ENCODE assay signal across 20 cellular contexts in genomic region chr7:50151661-50152060, GRCh38. TPM values are rescaled to one million over a fixed set of nuclear protein-coding genes. Genes with fewer than 3 reads are reported as not detected.
DNase-seq lines count a peak whose midpoint lies in the region; ATAC-seq and TF ChIP-seq lines count a peak whose summit lies in the region.
"Had no signal": no experiment of that assay in that cellular context is flagged by ENCODE, and none has a peak within 500 bp of the region (broad histone marks: within the 10 kb centered on the region; RNA-seq: fewer than 3 reads in every experiment).

No MANE protein-coding gene starts in this region.

- H3K27me3 Mint-ChIP-seq in activated naive CD4-positive, alpha-beta T cell treated with anti-CD3 and anti-CD28 coated beads, Interleukin-2, amount 50 U/mL, for 24 hours, result no peaks in the 10 kb centered on the region
- no peaks in the 10 kb centered on the region for H3K27me3 Mint-ChIP-seq in activated naive CD4-positive, alpha-beta T cell treated with anti-CD3 and anti-CD28 coated beads, Interleukin-2, amount 10 ng/mL, durations not matched to agents 7 days and 5 days
- H3K27me3 Mint-ChIP-seq in activated naive CD8-positive, alpha-beta T cell treated with anti-CD3 and anti-CD28 coated beads for 36 hours, result no peaks in the 10 kb centered on the region
- H3K27me3 Mint-ChIP-seq: CD4-positive, CD25-positive, alpha-beta regulatory T cell had no signal

- H3K27ac Mint-ChIP-seq in activated naive CD4-positive, alpha-beta T cell treated with anti-CD3 and anti-CD28 coated beads, Interleukin-2, amount 50 U/mL, for 24 hours, result peak overlapping the region; percentile 5
- no peak overlapping the region for H3K27ac Mint-ChIP-seq in activated naive CD4-positive, alpha-beta T cell treated with anti-CD3 and anti-CD28 coated beads, Interleukin-2, amount 10 ng/mL, durations not matched to agents 7 days and 5 days
- H3K27ac Mint-ChIP-seq in activated naive CD8-positive, alpha-beta T cell treated with anti-CD3 and anti-CD28 coated beads for 36 hours, result peak overlapping the region; percentile 85

- peaks cover 3% of the 10 kb centered on the region for H3K36me3 Mint-ChIP-seq in activated naive CD4-positive, alpha-beta T cell treated with anti-CD3 and anti-CD28 coated beads, Interleukin-2, amount 50 U/mL, for 24 hours
- no peaks in the 10 kb centered on the region for H3K36me3 Mint-ChIP-seq in activated naive CD4-positive, alpha-beta T cell treated with anti-CD3 and anti-CD28 coated beads, Interleukin-2, amount 10 ng/mL, durations not matched to agents 7 days and 5 days
- H3K36me3 Mint-ChIP-seq in activated naive CD8-positive, alpha-beta T cell treated with anti-CD3 and anti-CD28 coated beads for 36 hours, result peaks cover 16% of the 10 kb centered on the region
- H3K36me3 Mint-ChIP-seq: CD4-positive, CD25-positive, alpha-beta regulatory T cell had no signal

- peak overlapping the region; percentile 64 for H3K4me3 Mint-ChIP-seq in activated naive CD4-positive, alpha-beta T cell treated with anti-CD3 and anti-CD28 coated beads, Interleukin-2, amount 50 U/mL, for 24 hours
- no peak overlapping the region for H3K4me3 Mint-ChIP-seq in activated naive CD4-positive, alpha-beta T cell treated with anti-CD3 and anti-CD28 coated beads, Interleukin-2, amount 10 ng/mL, durations not matched to agents 7 days and 5 days
- H3K4me3 Mint-ChIP-seq in activated naive CD8-positive, alpha-beta T cell treated with anti-CD3 and anti-CD28 coated beads for 36 hours, result no peak overlapping the region
- H3K4me3 Mint-ChIP-seq: CD4-positive, CD25-positive, alpha-beta regulatory T cell had no signal

- CTCF ChIA-PET in activated naive CD4-positive, alpha-beta T cell treated with anti-CD3 and anti-CD28 coated beads, Interleukin-2, amount 10 ng/mL, durations not matched to agents 7 days and 5 days (lab: Charles Lee), result interaction anchor here (1.8 to 1.9 kb wide), 2 partner anchors 9 to 266 kb away, joined by 5 to 10 read pairs; no protein-coding TSS in a partner anchor

- ATAC-seq in Right ventricle myocardium inferior (no peak), SK-N-SH treated with all-trans-retinoic acid at 6 μM for 48 hours (no peak)

- H3K9me3 Mint-ChIP-seq in activated naive CD4-positive, alpha-beta T cell treated with anti-CD3 and anti-CD28 coated beads, Interleukin-2, amount 50 U/mL, for 24 hours, result peaks cover 6% of the 10 kb centered on the region
- no peaks in the 10 kb centered on the region for H3K9me3 Mint-ChIP-seq in activated naive CD4-positive, alpha-beta T cell treated with anti-CD3 and anti-CD28 coated beads, Interleukin-2, amount 10 ng/mL, durations not matched to agents 7 days and 5 days
- peaks cover 9% of the 10 kb centered on the region for H3K9me3 Mint-ChIP-seq in activated naive CD8-positive, alpha-beta T cell treated with anti-CD3 and anti-CD28 coated beads for 36 hours

- intact Hi-C loops in Right ventricle myocardium inferior (cut with DNase I), result no loop called here

- no peak for DNase-seq in activated naive CD4-positive, alpha-beta T cell treated with anti-CD3 and anti-CD28 coated beads, Interleukin-2, amount 10 ng/mL, durations not matched to agents 7 days and 5 days
- DNase-seq in NAMALWA (ENCODE audit: low spot score) (peak; percentile 90), Right ventricle myocardium inferior (ENCODE audit: missing footprints) (no peak), RPMI8226 (no peak)
- DNase-seq in activated naive CD8-positive, alpha-beta T cell treated with anti-CD3 and anti-CD28 coated beads for 36 hours, result no peak
- DNase-seq: CD4-positive, CD25-positive, alpha-beta regulatory T cell; COR-L47; DMS79; H7; MM.1S; NCI-H1092; NCI-H1436; NCI-H1930; NCI-H2227 treated with DMSO at 0.1 percent for 48 hours; NCI-H510A treated with DMSO at 0.1 percent for 48 hours; NCI-H774; SHP77 had no signal

- H3K4me1 Mint-ChIP-seq in activated naive CD4-positive, alpha-beta T cell treated with anti-CD3 and anti-CD28 coated beads, Interleukin-2, amount 50 U/mL, for 24 hours, result peaks cover 89% of the 10 kb centered on the region
- peaks cover 59% of the 10 kb centered on the region for H3K4me1 Mint-ChIP-seq in activated naive CD4-positive, alpha-beta T cell treated with anti-CD3 and anti-CD28 coated beads, Interleukin-2, amount 10 ng/mL, durations not matched to agents 7 days and 5 days
- H3K4me1 Mint-ChIP-seq in activated naive CD8-positive, alpha-beta T cell treated with anti-CD3 and anti-CD28 coated beads for 36 hours, result peaks cover 93% of the 10 kb centered on the region

TF ChIP-seq in SK-N-SH treated with all-trans-retinoic acid at 6 μM for 48 hours, 23 proteins besides CTCF, POLR2A, EP300 and RAD21:
- TF ChIP-seq PPARA (CRISPR knock-in tag; IDR thresholded peaks at IDR 0.05; ENCODE audit: borderline replicate concordance) (no peak), OSR1 (CRISPR knock-in tag; IDR thresholded peaks at IDR 0.05) (no peak), ZFP3 (CRISPR knock-in tag; IDR thresholded peaks at IDR 0.05) (no peak), ARNTL (CRISPR knock-in tag; IDR thresholded peaks at IDR 0.05; ENCODE audit: borderline replicate concordance, low read depth) (no peak), SNAI2 (CRISPR knock-in tag; IDR thresholded peaks at IDR 0.05) (no peak), BACH2 (CRISPR knock-in tag; IDR thresholded peaks at IDR 0.05; ENCODE audit: borderline replicate concordance) (no peak), TCF4 (CRISPR knock-in tag; IDR thresholded peaks at IDR 0.05; ENCODE audit: borderline replicate concordance) (no peak), ZNF8 (CRISPR knock-in tag; IDR thresholded peaks at IDR 0.05) (no peak), ESRRG (CRISPR knock-in tag; IDR thresholded peaks at IDR 0.05) (no peak), ZNF70 (CRISPR knock-in tag; IDR thresholded peaks at IDR 0.05) (no peak), ZFP30 (CRISPR knock-in tag; IDR thresholded peaks at IDR 0.05) (no peak), CSDC2 (CRISPR knock-in tag; IDR thresholded peaks at IDR 0.05) (no peak), ZNF565 (CRISPR knock-in tag; conservative IDR thresholded peaks at IDR 0.05; ENCODE audit: low read depth) (no peak)
- TF ChIP-seq, protein P1, sequence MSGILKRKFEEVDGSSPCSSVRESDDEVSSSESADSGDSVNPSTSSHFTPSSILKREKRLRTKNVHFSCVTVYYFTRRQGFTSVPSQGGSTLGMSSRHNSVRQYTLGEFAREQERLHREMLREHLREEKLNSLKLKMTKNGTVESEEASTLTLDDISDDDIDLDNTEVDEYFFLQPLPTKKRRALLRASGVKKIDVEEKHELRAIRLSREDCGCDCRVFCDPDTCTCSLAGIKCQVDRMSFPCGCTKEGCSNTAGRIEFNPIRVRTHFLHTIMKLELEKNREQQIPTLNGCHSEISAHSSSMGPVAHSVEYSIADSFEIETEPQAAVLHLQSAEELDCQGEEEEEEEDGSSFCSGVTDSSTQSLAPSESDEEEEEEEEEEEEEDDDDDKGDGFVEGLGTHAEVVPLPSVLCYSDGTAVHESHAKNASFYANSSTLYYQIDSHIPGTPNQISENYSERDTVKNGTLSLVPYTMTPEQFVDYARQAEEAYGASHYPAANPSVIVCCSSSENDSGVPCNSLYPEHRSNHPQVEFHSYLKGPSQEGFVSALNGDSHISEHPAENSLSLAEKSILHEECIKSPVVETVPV (CRISPR knock-in tag; IDR thresholded peaks at IDR 0.05), result no peak

RNA-seq across cellular contexts. Expression of gene ZPBP, which starts 58.6 kb away (rescaled TPM):
- total RNA-seq in activated naive CD8-positive, alpha-beta T cell treated with anti-CD3 and anti-CD28 coated beads for 36 hours, result under 1 TPM in 1 of 2 experiments, not detected in 1; 0.37 TPM
- total RNA-seq in Right ventricle myocardium inferior, result not detected
- total RNA-seq: CD4-positive, CD25-positive, alpha-beta regulatory T cell; H7; LHCN-M2 had no signal
